In the genomic region with DNA sequence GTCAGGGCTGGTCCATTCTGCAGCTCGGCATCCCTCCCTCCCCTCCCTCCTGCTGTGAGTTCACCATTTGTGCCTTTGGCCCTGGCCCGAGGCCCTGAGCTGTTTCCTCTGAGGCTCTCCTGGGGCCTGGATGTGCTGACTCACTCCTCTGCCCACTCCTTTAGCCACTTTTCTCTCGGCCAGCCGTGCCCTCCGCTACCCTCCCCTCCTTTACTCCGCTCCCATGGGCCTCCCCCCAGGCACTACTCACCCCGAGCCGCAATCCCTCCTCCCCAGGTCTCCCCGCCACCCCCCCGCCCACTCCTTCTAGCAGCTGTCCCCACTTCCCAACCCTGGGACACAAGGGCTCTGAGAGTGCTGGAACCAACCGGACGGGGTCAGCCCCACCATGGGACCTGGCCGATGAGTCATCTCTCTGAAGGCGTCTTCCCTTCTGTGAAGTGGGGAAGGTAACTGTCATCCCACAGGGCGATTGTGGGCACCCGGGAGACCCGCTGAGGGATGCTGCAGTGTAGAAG, we compare ENCODE assay signal across 9 cellular contexts. TPM values are rescaled to one million over a fixed set of nuclear protein-coding genes. Genes with fewer than 3 reads are reported as not detected.
DNase-seq lines count a peak whose midpoint lies in the region; ATAC-seq and TF ChIP-seq lines count a peak whose summit lies in the region.
"Had no signal": no experiment of that assay in that cellular context is flagged by ENCODE, and none has a peak within 500 bp of the region (broad histone marks: within the 10 kb centered on the region; RNA-seq: fewer than 3 reads in every experiment).

No MANE protein-coding gene starts in this region.

- ATAC-seq in mucosa of descending colon (peak; percentile 55), HG02870 (IDR thresholded peaks at IDR 0.05; ENCODE audit: unreplicated experiment) (no peak), GM21717 (IDR thresholded peaks at IDR 0.05; ENCODE audit: unreplicated experiment) (no peak)
- ATAC-seq in activated CD8-positive, alpha-beta T cell treated with anti-CD3 and anti-CD28 coated beads for 36 hours = no peak

- H3K27ac Mint-ChIP-seq in activated CD8-positive, alpha-beta T cell treated with anti-CD3 and anti-CD28 coated beads for 36 hours = no peak overlapping the region

- intact Hi-C loops in mucosa of descending colon (cut with DNase I, micrococcal nuclease) = no loop called here
- intact Hi-C loops in activated CD8-positive, alpha-beta T cell treated with anti-CD3 and anti-CD28 coated beads for 36 hours (cut with micrococcal nuclease) = no loop called here

- H3K27me3 Mint-ChIP-seq in activated CD8-positive, alpha-beta T cell treated with anti-CD3 and anti-CD28 coated beads for 36 hours = peaks cover 11% of the 10 kb centered on the region

- no peaks in the 10 kb centered on the region for H3K36me3 Mint-ChIP-seq in activated CD8-positive, alpha-beta T cell treated with anti-CD3 and anti-CD28 coated beads for 36 hours (ENCODE audit: low read depth)

- no peak overlapping the region for H3K9ac ChIP-seq in BLaER1
- H3K9ac ChIP-seq: parathyroid adenoma had no signal

- TF ChIP-seq CTCF in mucosa of descending colon (IDR thresholded peaks at IDR 0.05) = no peak
- TF ChIP-seq CTCF in activated CD8-positive, alpha-beta T cell treated with anti-CD3 and anti-CD28 coated beads for 36 hours (IDR thresholded peaks at IDR 0.05) = no peak

- H3K4me3 ChIP-seq in BLaER1 (no peak overlapping the region), mucosa of descending colon (no peak overlapping the region)

- POLR2A ChIA-PET in activated CD8-positive, alpha-beta T cell treated with anti-CD3 and anti-CD28 coated beads for 36 hours (lab: Charles Lee) = no interaction called here

- no peaks in the 10 kb centered on the region for H3K36me3 ChIP-seq in BLaER1
- no peaks in the 10 kb centered on the region for H3K36me3 ChIP-seq in mucosa of descending colon (ENCODE audit: low read depth)

- DNase-seq in MV-4-11 (lab: John Stamatoyannopoulos, UW) (peak; percentile 32), ecto neural progenitor cell (ENCODE audit: low spot score) (peak; percentile 60), mucosa of descending colon (peak; percentile 18 to 59 (median 35)), middle frontal gyrus (ENCODE audit: extremely low spot score, low spot score) (no peak)
- DNase-seq in activated CD8-positive, alpha-beta T cell treated with anti-CD3 and anti-CD28 coated beads for 36 hours = no peak

- peaks cover 16% of the 10 kb centered on the region for H3K4me1 ChIP-seq in BLaER1
- H3K4me1 ChIP-seq in mucosa of descending colon (ENCODE audit: low read depth) = no peaks in the 10 kb centered on the region
- H3K4me1 ChIP-seq: parathyroid adenoma had no signal

- no peak overlapping the region for H3K27ac ChIP-seq in BLaER1
- H3K27ac ChIP-seq: parathyroid adenoma had no signal

- no peaks in the 10 kb centered on the region for H4K20me1 ChIP-seq in BLaER1

- H3K4me1 Mint-ChIP-seq in activated CD8-positive, alpha-beta T cell treated with anti-CD3 and anti-CD28 coated beads for 36 hours (ENCODE audit: low read depth) = no peaks in the 10 kb centered on the region

- no peaks in the 10 kb centered on the region for H3K9me3 ChIP-seq in BLaER1
- H3K9me3 ChIP-seq in mucosa of descending colon = no peaks in the 10 kb centered on the region

- no peaks in the 10 kb centered on the region for H3K9me3 Mint-ChIP-seq in activated CD8-positive, alpha-beta T cell treated with anti-CD3 and anti-CD28 coated beads for 36 hours

- no peak overlapping the region for H3K4me3 Mint-ChIP-seq in activated CD8-positive, alpha-beta T cell treated with anti-CD3 and anti-CD28 coated beads for 36 hours

- CTCF ChIA-PET in activated CD8-positive, alpha-beta T cell treated with anti-CD3 and anti-CD28 coated beads for 36 hours (lab: Charles Lee) = interaction anchor here (0.8 to 0.9 kb wide), 2 partner anchors 48 to 49 kb away, joined by 3 read pairs; no protein-coding TSS in a partner anchor

- no peaks in the 10 kb centered on the region for H3K27me3 ChIP-seq in BLaER1

- peak overlapping the region; percentile 80 for H3K4me2 ChIP-seq in BLaER1

RNA-seq across cellular contexts. Expression of a gene that starts 11.4 kb away (rescaled TPM):
- not detected for total RNA-seq in mucosa of descending colon
- total RNA-seq in activated CD8-positive, alpha-beta T cell treated with anti-CD3 and anti-CD28 coated beads for 36 hours = not detected

RNA-seq across cellular contexts. Expression of a gene that starts 37.4 kb away (rescaled TPM):
- under 1 TPM; 0.14 to 0.41 (median 0.26) TPM for total RNA-seq in mucosa of descending colon
- total RNA-seq in activated CD8-positive, alpha-beta T cell treated with anti-CD3 and anti-CD28 coated beads for 36 hours = under 1 TPM; 0.16 to 0.63 TPM

RNA-seq across cellular contexts. Expression of a gene that starts 41.5 kb away (rescaled TPM):
- 10 to 100 TPM; 35.0 to 49.7 (median 42.2) TPM for total RNA-seq in mucosa of descending colon
- total RNA-seq in activated CD8-positive, alpha-beta T cell treated with anti-CD3 and anti-CD28 coated beads for 36 hours = 10 to 100 TPM; 59.3 to 62.6 TPM

Comparison
In these comparisons a context has a peak if more than half of its experiments do, and no peak if none do; other contexts are left out.
1. DNase-seq: peak in MV-4-11 (single experiment), ecto neural progenitor cell (single experiment) and mucosa of descending colon (3 of 3); none in middle frontal gyrus (single experiment) and activated CD8-positive, alpha-beta T cell treated with anti-CD3 and anti-CD28 coated beads for 36 hours (single experiment).